Comparison of ENCODE assay signal across 22 cellular contexts in genomic region chr12:76490763-76491162, GRCh38.
"Had no signal": no experiment of that assay in that cellular context is flagged by ENCODE, and none has a peak within 500 bp of the region (broad histone marks: within the 10 kb centered on the region; RNA-seq: fewer than 3 reads in every experiment).

No MANE protein-coding gene starts in this region.

- DNase-seq: Kasumi-1; MM.1S; NCI-H1092 treated with DMSO at 0.1 percent for 48 hours; NCI-H1436; NCI-H187; NCI-H2029; NCI-H2081 treated with DMSO at 0.1 percent for 48 hours; NCI-H2171; NCI-H226; NCI-H446; NCI-H510A; NCI-H524 treated with DMSO at 0.1 percent for 48 hours; NCI-H69; NCI-H774; NK-92 treated with Interleukin-12 subunit alpha and Interleukin-12 subunit beta, amount 100 ng/mL, for 24 hours; PC-3; SHP77 had no signal

- H3K27ac ChIP-seq: KMS-11, RWPE1 had no signal

- H3K4me3 Mint-ChIP-seq: IgD-negative memory B cell had no signal

- H3K27me3 Mint-ChIP-seq: IgD-negative memory B cell had no signal

- H3K4me3 ChIP-seq: K562 had no signal

- ATAC-seq: K562, Panc1, PC-3 had no signal

- H3K27ac Mint-ChIP-seq: IgD-negative memory B cell had no signal
